26 cellular contexts compared by ENCODE assay signal in genomic region chr3:129555176-129555575, GRCh38. TPM values are rescaled to one million over a fixed set of nuclear protein-coding genes. Genes with fewer than 3 reads are reported as not detected.
DNase-seq lines count a peak whose midpoint lies in the region; ATAC-seq, FAIRE-seq and TF ChIP-seq lines count a peak whose summit lies in the region.
"Had no signal": no experiment of that assay in that cellular context is flagged by ENCODE, and none has a peak within 500 bp of the region (broad histone marks: within the 10 kb centered on the region; RNA-seq: fewer than 3 reads in every experiment).

No MANE protein-coding gene starts in this region.

- no peak overlapping the region for H3K4ac ChIP-seq in trophoblast cell (ENCODE audit: low read depth, low read length)

- peaks cover 44% of the 10 kb centered on the region for H3K4me1 ChIP-seq in OCI-LY7 (ENCODE audit: insufficient read depth, low read length, poor library complexity, severe bottlenecking)
- H3K4me1 ChIP-seq in endothelial cell of umbilical vein (ENCODE audit: control insufficient read depth, extremely low read depth, insufficient read depth, low read length): peaks cover 20% of the 10 kb centered on the region
- peaks cover 52% of the 10 kb centered on the region for H3K4me1 ChIP-seq in testis
- H3K4me1 ChIP-seq in trophoblast cell (ENCODE audit: control insufficient read depth in 1 of 2, insufficient read depth in 2 of 2, low read length in 2 of 2): peaks cover 3 to 9% of the 10 kb centered on the region in 2 experiments

- no peak overlapping the region for H3K18ac ChIP-seq in trophoblast cell (ENCODE audit: low read length)

- H3K4me2 ChIP-seq in OCI-LY7 (ENCODE audit: low read length): no peak overlapping the region
- no peak overlapping the region for H3K4me2 ChIP-seq in endothelial cell of umbilical vein (ENCODE audit: insufficient read depth, low read length)
- H3K4me2 ChIP-seq in trophoblast cell (ENCODE audit: low read length): no peak overlapping the region

- H2BK120ac ChIP-seq in trophoblast cell (ENCODE audit: insufficient read depth, low read length, poor library complexity): no peak overlapping the region

- peak overlapping the region in 4 of 7 donors; percentile 64 to 92 (median 90) for H3K27ac Mint-ChIP-seq in CD14-positive monocyte
- H3K27ac Mint-ChIP-seq: activated naive CD8-positive, alpha-beta T cell treated with anti-CD3 and anti-CD28 coated beads, Interleukin-2, amount 50 U/mL, for 24 hours; CD4-positive, alpha-beta T cell; T-cell had no signal

- no peak overlapping the region for H4K12ac ChIP-seq in trophoblast cell (ENCODE audit: low read depth, low read length)

- no peaks in the 10 kb centered on the region for H3K27me3 ChIP-seq in endothelial cell of umbilical vein (ENCODE audit: control insufficient read depth in 2 of 2, insufficient read depth in 2 of 2, low read length in 2 of 2)
- H3K27me3 ChIP-seq in testis: no peaks in the 10 kb centered on the region
- no peaks in the 10 kb centered on the region for H3K27me3 ChIP-seq in H7 (ENCODE audit: control insufficient read depth, insufficient read depth, low read length)
- no peaks in the 10 kb centered on the region for H3K27me3 ChIP-seq in trophoblast cell (ENCODE audit: insufficient read depth, low read length)
- H3K27me3 ChIP-seq: brain microvascular endothelial cell, esophagus squamous epithelium had no signal

- no peak overlapping the region for H2BK5ac ChIP-seq in trophoblast cell (ENCODE audit: low read depth, low read length, poor library complexity)

- H2BK12ac ChIP-seq in trophoblast cell (ENCODE audit: low read length): no peak overlapping the region

- H3K79me2 ChIP-seq in OCI-LY7 (ENCODE audit: insufficient read depth, low read depth, low read length) (no peaks in the 10 kb centered on the region), endothelial cell of umbilical vein (ENCODE audit: control insufficient read depth, insufficient read depth, low read length) (no peaks in the 10 kb centered on the region), trophoblast cell (ENCODE audit: control insufficient read depth, insufficient read depth, low read length, poor library complexity) (no peaks in the 10 kb centered on the region)

- H3K27ac ChIP-seq in OCI-LY7 (ENCODE audit: low read depth, low read length, poor library complexity, severe bottlenecking): no peak overlapping the region
- H3K27ac ChIP-seq in endothelial cell of umbilical vein (ENCODE audit: insufficient read depth, low read depth, low read length): no peak overlapping the region
- H3K27ac ChIP-seq in testis: peak overlapping the region; percentile 52 to 70
- H3K27ac ChIP-seq in trophoblast cell (ENCODE audit: low read depth, low read length): no peak overlapping the region
- H3K27ac ChIP-seq: brain microvascular endothelial cell had no signal

- peaks cover 34% of the 10 kb centered on the region for H3K4me1 Mint-ChIP-seq in CD14-positive monocyte

- H3K23ac ChIP-seq in trophoblast cell (ENCODE audit: low read length): no peak overlapping the region

- H3K27me3 Mint-ChIP-seq in CD14-positive monocyte (ENCODE audit: low read depth in 3 of 3): peaks cover 0 to 2% (median 0%) of the 10 kb centered on the region in 3 donors
- H3K27me3 Mint-ChIP-seq: CD4-positive, alpha-beta T cell had no signal

- H3K9me1 ChIP-seq in endothelial cell of umbilical vein (replicated peaks; ENCODE audit: control insufficient read depth, extremely low read depth, insufficient read depth, low read length): no peaks in the 10 kb centered on the region

- TF ChIP-seq CTCF in CD14-positive monocyte (IDR thresholded peaks at IDR 0.05) (no peak), OCI-LY7 (conservative IDR thresholded peaks at IDR 0.05; ENCODE audit: low read length) (no peak), endothelial cell of umbilical vein (IDR thresholded peaks at IDR 0.05; ENCODE audit: extremely low read depth in 1 of 2, insufficient read depth in 1 of 2, low read depth in 1 of 2, low read length in 2 of 2) (no peak), testis (IDR thresholded peaks at IDR 0.05) (no peak)

- intact Hi-C loops in CD14-positive monocyte (cut with micrococcal nuclease) (no loop called here), OCI-LY7 (cut with micrococcal nuclease; ENCODE audit: unreplicated experiment) (no loop called here), endothelial cell of umbilical vein (cut with micrococcal nuclease) (no loop called here), testis (cut with DNase I; ENCODE audit: low total_unique reads) (loop anchor here (10.0 kb wide), 1 partner anchor 50 kb away; the partner anchor contains the start of gene PLXND1)

- no peak for FAIRE-seq in endothelial cell of umbilical vein (lab: Jason Lieb, UNC)
- FAIRE-seq: frontal cortex had no signal

- no peak overlapping the region for H3K9ac ChIP-seq in endothelial cell of umbilical vein (replicated peaks; ENCODE audit: extremely low read depth, insufficient read depth, low read length)
- no peak overlapping the region for H3K9ac ChIP-seq in trophoblast cell (ENCODE audit: low read length)

- H2AK5ac ChIP-seq in trophoblast cell (ENCODE audit: low read length): no peak overlapping the region

- no peaks in the 10 kb centered on the region for H3K9me2 ChIP-seq in OCI-LY7 (ENCODE audit: insufficient read depth, low read length)

- H3K4me3 ChIP-seq in OCI-LY7 (ENCODE audit: low read depth, low read length, poor library complexity, severe bottlenecking) (no peak overlapping the region), endothelial cell of umbilical vein (replicated peaks in 1 of 3; ENCODE audit: insufficient read depth in 1 of 3, low read depth in 1 of 3, low read length in 3 of 3) (no peak overlapping the region), testis (no peak overlapping the region), H7 (ENCODE audit: insufficient read depth, low read depth, low read length) (no peak overlapping the region), trophoblast cell (ENCODE audit: low read depth, low read length) (no peak overlapping the region)
- H3K4me3 ChIP-seq: esophagus squamous epithelium had no signal

- WGBS in testis, 2 donors: 56 to 65% methylated on average over 15 of the region's 15 CpGs
- WGBS in trophoblast cell (ENCODE audit: extremely low coverage, insufficient coverage, insufficient read length): no CpG with 5 or more reads among the region's 15 CpGs

- no peaks in the 10 kb centered on the region for H3K9me3 Mint-ChIP-seq in CD14-positive monocyte
- H3K9me3 Mint-ChIP-seq: activated naive CD8-positive, alpha-beta T cell treated with anti-CD3 and anti-CD28 coated beads, Interleukin-2, amount 50 U/mL, for 24 hours; CD4-positive, alpha-beta T cell; nephron progenitor cell; T-cell had no signal

- no peak overlapping the region for H4K91ac ChIP-seq in trophoblast cell (ENCODE audit: low read depth, low read length)

- H3K36me3 ChIP-seq in OCI-LY7 (ENCODE audit: insufficient read depth, low read length): no peaks in the 10 kb centered on the region
- H3K36me3 ChIP-seq in endothelial cell of umbilical vein (ENCODE audit: control insufficient read depth in 2 of 2, extremely low read depth in 1 of 2, insufficient read depth in 2 of 2, low read length in 2 of 2): peaks cover 14 to 40% of the 10 kb centered on the region in 2 experiments
- no peaks in the 10 kb centered on the region for H3K36me3 ChIP-seq in testis (ENCODE audit: low read depth, missing control alignments)
- H3K36me3 ChIP-seq in H7 (replicated peaks; ENCODE audit: control insufficient read depth, insufficient read depth, low read length): peaks cover 5% of the 10 kb centered on the region
- H3K36me3 ChIP-seq in trophoblast cell (ENCODE audit: control insufficient read depth in 1 of 2, insufficient read depth in 2 of 2, low read length in 2 of 2): peaks cover 54% of the 10 kb centered on the region in 2 experiments

- H4K8ac ChIP-seq in trophoblast cell (ENCODE audit: low read depth, low read length): no peak overlapping the region

- POLR2A ChIA-PET in OCI-LY7 (lab: Charles Lee): interaction anchor here (0.5 kb wide), 1 partner anchor 9 kb away, joined by 3 read pairs; no protein-coding TSS in a partner anchor
- POLR2A ChIA-PET in endothelial cell of umbilical vein (lab: Charles Lee): no interaction called here

- H3K79me1 ChIP-seq in trophoblast cell (ENCODE audit: low read length): no peaks in the 10 kb centered on the region

- no peaks in the 10 kb centered on the region for H4K20me1 ChIP-seq in OCI-LY7 (ENCODE audit: insufficient read depth, low read length)
- H4K20me1 ChIP-seq in endothelial cell of umbilical vein (replicated peaks; ENCODE audit: control insufficient read depth, extremely low read depth, insufficient read depth, low read length): no peaks in the 10 kb centered on the region

- ATAC-seq in GM21717 (IDR thresholded peaks at IDR 0.05; ENCODE audit: unreplicated experiment): no peak
- ATAC-seq: activated naive CD8-positive, alpha-beta T cell treated with anti-CD3 and anti-CD28 coated beads, Interleukin-2, amount 50 U/mL, for 24 hours; PC-3; T-cell had no signal

- H2AFZ ChIP-seq in OCI-LY7 (ENCODE audit: low read length): peak overlapping the region; percentile 88; the same call in 1 of the 2 replicates
- H2AFZ ChIP-seq in endothelial cell of umbilical vein (ENCODE audit: low read depth, low read length): no peak overlapping the region
- no peak overlapping the region for H2AFZ ChIP-seq in trophoblast cell (ENCODE audit: insufficient read depth, low read length, poor library complexity)

- TF ChIP-seq POLR2A in endothelial cell of umbilical vein (IDR thresholded peaks at IDR 0.05; ENCODE audit: low read depth, low read length) (no peak), testis (IDR thresholded peaks at IDR 0.05) (no peak)

- dilution Hi-C loops in endothelial cell of umbilical vein (cut with MboI; ENCODE audit: extremely low pct_ligation_motif_present, low sequenced_read_pairs): no loop called here

- BruUV-seq in OCI-LY7 (replicated peaks; lab: Mats Ljungman, UMichigan) (no TSS peak), endothelial cell of umbilical vein (replicated peaks; lab: Mats Ljungman, UMichigan) (TSS peak; percentile 66)

- H3K9me3 ChIP-seq in OCI-LY7 (ENCODE audit: low read length) (no peaks in the 10 kb centered on the region), endothelial cell of umbilical vein (replicated peaks; ENCODE audit: control insufficient read depth, insufficient read depth, low read length) (no peaks in the 10 kb centered on the region), testis (no peaks in the 10 kb centered on the region), trophoblast cell (ENCODE audit: insufficient read depth, low read depth, low read length) (no peaks in the 10 kb centered on the region)
- H3K9me3 ChIP-seq: esophagus squamous epithelium had no signal

- CTCF ChIA-PET in OCI-LY7 (lab: Charles Lee; ENCODE audit: unreplicated experiment): no interaction called here
- CTCF ChIA-PET in endothelial cell of umbilical vein (lab: Charles Lee): interaction anchor here (5.6 kb wide), 1 partner anchor 65 kb away, joined by 49 read pairs; no protein-coding TSS in a partner anchor

- DNase-seq in CD14-positive monocyte (ENCODE audit: low spot score) (no peak), OCI-LY7 (ENCODE audit: low spot score) (no peak), endothelial cell of umbilical vein (ENCODE audit: low read depth, low spot score) (no peak), testis (no peak), H7 (no peak), trophoblast cell (no peak)
- DNase-seq: activated CD4-positive, alpha-beta T cell treated with anti-CD3 and anti-CD28 coated beads for 1 hour; activated gamma-delta T cell; activated naive CD8-positive, alpha-beta T cell treated with anti-CD3 and anti-CD28 coated beads, Interleukin-2, amount 50 U/mL, for 24 hours; activated T-cell treated with anti-CD3 and anti-CD28 coated beads, Interleukin-2, amount 50 U/mL, for 1 hour; brain microvascular endothelial cell; CD4-positive, alpha-beta T cell; cortex of kidney; DMS 273 treated with DMSO at 0.1 percent for 48 hours; esophagus squamous epithelium; NCI-H2081; nephron progenitor cell; PC-3; posterior cingulate gyrus; SIG-M5; T-cell had no signal

- H3K4me3 Mint-ChIP-seq in CD14-positive monocyte: no peak overlapping the region
- H3K4me3 Mint-ChIP-seq: activated naive CD8-positive, alpha-beta T cell treated with anti-CD3 and anti-CD28 coated beads, Interleukin-2, amount 50 U/mL, for 24 hours; CD4-positive, alpha-beta T cell; nephron progenitor cell had no signal

- no peak overlapping the region for H3K14ac ChIP-seq in trophoblast cell (ENCODE audit: low read length)

- H3K36me3 Mint-ChIP-seq in CD14-positive monocyte: peaks cover 43 to 51% of the 10 kb centered on the region in 2 donors

RNA-seq across cellular contexts. Expression of gene H1-8, which starts 12.2 kb away (rescaled TPM):
- not detected for polyA plus RNA-seq in CD14-positive monocyte
- total RNA-seq in OCI-LY7 (2014; rRNA removed; shearing (Covaris generic)): not detected in 2 replicates
- total RNA-seq in OCI-LY7 (2022): not detected in 2 replicates
- not detected in 2 replicates for total RNA-seq in endothelial cell of umbilical vein
- polyA plus RNA-seq in endothelial cell of umbilical vein: not detected in 2 replicates
- polyA plus RNA-seq in endothelial cell of umbilical vein (2011; cell fraction: cytosol; rRNA removed): not detected in 2 replicates
- polyA plus RNA-seq in endothelial cell of umbilical vein (2011; cell fraction: nucleus; rRNA removed): not detected in 2 replicates
- polyA plus RNA-seq in endothelial cell of umbilical vein (2012): not detected in 2 replicates
- not detected in 2 replicates for polyA minus RNA-seq in endothelial cell of umbilical vein
- not detected for polyA minus RNA-seq in endothelial cell of umbilical vein (2011; cell fraction: cytosol; rRNA and poly(A)+ RNA removed)
- polyA minus RNA-seq in endothelial cell of umbilical vein (2011; cell fraction: nucleus; rRNA and poly(A)+ RNA removed): not detected in 2 replicates
- 1 to 10 TPM; 4.2 to 4.8 TPM for total RNA-seq in testis
- 8.6 TPM for polyA plus RNA-seq in testis (ENCODE audit: insufficient read depth, low read depth, low replicate concordance)
- not detected in 2 replicates for total RNA-seq in H7 (2014; rRNA removed; shearing (Covaris generic))
- polyA plus RNA-seq in trophoblast cell (2013): not detected in 2 replicates
- total RNA-seq: CD4-positive, alpha-beta T cell; esophagus squamous epithelium; frontal cortex; liver; PC-3; skeletal muscle tissue; subcutaneous adipose tissue; T-cell had no signal
- polyA plus RNA-seq: liver had no signal

RNA-seq across cellular contexts. Expression of gene RHO, which starts 26.7 kb away (rescaled TPM):
- polyA plus RNA-seq in CD14-positive monocyte (not detected), endothelial cell of umbilical vein (not detected in 2 replicates), testis (ENCODE audit: insufficient read depth, low read depth, low replicate concordance) (not detected)
- total RNA-seq in OCI-LY7 (2014; rRNA removed; shearing (Covaris generic)): not detected in 2 replicates
- total RNA-seq in OCI-LY7 (2022) (not detected in 2 replicates), endothelial cell of umbilical vein (not detected in 2 replicates), testis (under 1 TPM in 1 of 2 donors, not detected in 1; 0.25 TPM)
- not detected in 2 replicates for polyA plus RNA-seq in endothelial cell of umbilical vein (2011; cell fraction: cytosol; rRNA removed)
- 0.12 TPM in 1 of 2 replicates, not detected in the other for polyA plus RNA-seq in endothelial cell of umbilical vein (2011; cell fraction: nucleus; rRNA removed)
- polyA plus RNA-seq in endothelial cell of umbilical vein (2012): not detected in 2 replicates
- polyA minus RNA-seq in endothelial cell of umbilical vein: not detected in 2 replicates
- polyA minus RNA-seq in endothelial cell of umbilical vein (2011; cell fraction: cytosol; rRNA and poly(A)+ RNA removed): not detected
- not detected in 2 replicates for polyA minus RNA-seq in endothelial cell of umbilical vein (2011; cell fraction: nucleus; rRNA and poly(A)+ RNA removed)
- total RNA-seq in H7 (2014; rRNA removed; shearing (Covaris generic)): 0.17 TPM in 1 of 2 replicates, not detected in the other
- 0.01 TPM in 1 of 2 replicates, not detected in the other for polyA plus RNA-seq in trophoblast cell (2013)
- total RNA-seq: CD4-positive, alpha-beta T cell; esophagus squamous epithelium; frontal cortex; liver; PC-3; skeletal muscle tissue; subcutaneous adipose tissue had no signal
- polyA plus RNA-seq: liver had no signal

RNA-seq across cellular contexts. Expression of gene PLXND1, which starts 51.3 kb away (rescaled TPM):
- polyA plus RNA-seq in CD14-positive monocyte: 1 to 10 TPM; 7.1 to 9.9 TPM
- 6.0 and 6.8 TPM in 2 replicates for total RNA-seq in OCI-LY7 (2014; rRNA removed; shearing (Covaris generic))
- total RNA-seq in OCI-LY7 (2022): 4.7 and 5.3 TPM in 2 replicates
- 834 and 860 TPM in 2 replicates for total RNA-seq in endothelial cell of umbilical vein
- polyA plus RNA-seq in endothelial cell of umbilical vein: 300 and 332 TPM in 2 replicates
- polyA plus RNA-seq in endothelial cell of umbilical vein (2011; cell fraction: cytosol; rRNA removed): 436 and 495 TPM in 2 replicates
- polyA plus RNA-seq in endothelial cell of umbilical vein (2011; cell fraction: nucleus; rRNA removed): 1,145 and 1,490 TPM in 2 replicates
- polyA plus RNA-seq in endothelial cell of umbilical vein (2012): 463 and 559 TPM in 2 replicates
- 583 and 647 TPM in 2 replicates for polyA minus RNA-seq in endothelial cell of umbilical vein
- polyA minus RNA-seq in endothelial cell of umbilical vein (2011; cell fraction: cytosol; rRNA and poly(A)+ RNA removed): 21.9 TPM
- 454 and 479 TPM in 2 replicates for polyA minus RNA-seq in endothelial cell of umbilical vein (2011; cell fraction: nucleus; rRNA and poly(A)+ RNA removed)
- total RNA-seq in testis: 10 to 100 TPM; 50.2 to 87.8 TPM
- 69.2 TPM for polyA plus RNA-seq in testis (ENCODE audit: insufficient read depth, low read depth, low replicate concordance)
- 59.0 and 70.4 TPM in 2 replicates for total RNA-seq in H7 (2014; rRNA removed; shearing (Covaris generic))
- 282 and 293 TPM in 2 replicates for polyA plus RNA-seq in trophoblast cell (2013)

Comparison
In these comparisons a context has a peak if more than half of its experiments do, and no peak if none do; other contexts are left out.
1. H3K27ac ChIP-seq: peak in testis (2 of 2); none in OCI-LY7 (single experiment), endothelial cell of umbilical vein (single experiment) and trophoblast cell (single experiment).